In the genomic region with DNA sequence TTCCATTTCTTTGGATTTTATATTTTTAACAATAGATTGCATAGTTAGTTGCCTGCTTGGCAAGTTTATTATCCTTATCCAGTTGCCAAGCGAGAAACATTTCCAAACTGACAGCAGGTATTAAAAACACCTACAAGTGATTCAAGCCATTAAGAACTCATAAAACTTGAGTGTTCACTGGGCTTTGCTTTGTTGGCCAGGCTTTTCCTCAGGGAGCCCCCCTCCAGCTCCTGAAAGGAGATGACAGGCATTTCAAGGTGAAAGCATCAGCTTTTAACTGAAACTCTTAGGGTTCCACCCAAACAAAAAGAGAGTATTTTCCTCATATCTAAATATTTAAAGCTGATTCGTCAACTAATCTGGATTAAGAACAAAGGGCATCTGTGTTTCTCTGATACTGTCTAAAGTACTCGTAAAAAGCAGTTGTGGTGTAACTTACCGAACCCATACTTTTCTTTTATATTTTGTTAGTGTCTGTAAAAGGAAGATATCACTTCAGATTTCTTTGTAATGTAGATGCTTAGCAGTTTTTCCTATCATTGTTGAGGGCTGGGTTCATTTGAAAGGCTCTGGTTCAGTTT, we compare ENCODE assay signal across 15 cellular contexts.
A peak's percentile ranks its signal among the peaks of the same experiment; 100 is the strongest.
DNase-seq lines count a peak whose midpoint lies in the region; ATAC-seq, FAIRE-seq and TF ChIP-seq lines count a peak whose summit lies in the region.
"Had no signal": no experiment of that assay in that cellular context is flagged by ENCODE, and none has a peak within 500 bp of the region (broad histone marks: within the 10 kb centered on the region; RNA-seq: fewer than 3 reads in every experiment).

No MANE protein-coding gene starts in this region.

- no peak for TF ChIP-seq CTCF in MM.1S (IDR thresholded peaks at IDR 0.05; ENCODE audit: low read length)
- no peak for TF ChIP-seq CTCF in H1 (IDR thresholded peaks at IDR 0.05; ENCODE audit: control extremely low read depth in 1 of 3, insufficient read depth in 1 of 3, low read depth in 1 of 3, low read length in 3 of 3)
- no peak for TF ChIP-seq CTCF in osteoblast (IDR thresholded peaks at IDR 0.05; ENCODE audit: extremely low read depth, low read depth, low read length)

- no peak overlapping the region for H3K4me2 ChIP-seq in MM.1S (ENCODE audit: low read depth, low read length)
- no peak overlapping the region for H3K4me2 ChIP-seq in H1 (ENCODE audit: insufficient read depth in 1 of 2, low read depth in 2 of 2, low read length in 2 of 2)
- H3K4me2 ChIP-seq in osteoblast (ENCODE audit: insufficient read depth, low read length), result no peak overlapping the region
- H3K4me2 ChIP-seq: BLaER1 treated with 17β-estradiol and CSF1 and Interleukin-3, amounts not matched to agents 10 nM and 100 nM had no signal

- no peak overlapping the region for H4K5ac ChIP-seq in H1 (ENCODE audit: insufficient read length, low read depth, low read length)

- no peak overlapping the region for H2BK120ac ChIP-seq in H1 (replicated peaks; ENCODE audit: low read depth, low read length)

- H3K9me3 ChIP-seq in HAP-1 (no peaks in the 10 kb centered on the region), MM.1S (replicated peaks; ENCODE audit: insufficient read depth, low read length) (no peaks in the 10 kb centered on the region), H1 (ENCODE audit: insufficient read depth in 2 of 2, low read depth in 1 of 2, low read length in 1 of 2) (no peaks in the 10 kb centered on the region), osteoblast (ENCODE audit: low read depth, low read length) (no peaks in the 10 kb centered on the region)
- H3K9me3 ChIP-seq: BLaER1 treated with 17β-estradiol and CSF1 and Interleukin-3, amounts not matched to agents 10 nM and 100 nM had no signal

- no peak overlapping the region for H2BK5ac ChIP-seq in H1 (ENCODE audit: low read depth, low read length)

- no peak overlapping the region for H3K4ac ChIP-seq in H1 (replicated peaks; ENCODE audit: insufficient read length, low read depth, low read length)

- no peak overlapping the region for H3K56ac ChIP-seq in H1 (replicated peaks; ENCODE audit: insufficient read length, low read depth, low read length)

- no peak for TF ChIP-seq EP300 in H1 (IDR thresholded peaks at IDR 0.05; ENCODE audit: borderline replicate concordance in 1 of 2, low read depth in 2 of 2, low read length in 2 of 2)

- no peaks in the 10 kb centered on the region for H4K20me1 ChIP-seq in MM.1S (ENCODE audit: insufficient read depth, low read length)
- H4K20me1 ChIP-seq in H1 (replicated peaks in 1 of 2; ENCODE audit: control insufficient read depth in 1 of 2, insufficient read depth in 2 of 2, low read length in 2 of 2), result no peaks in the 10 kb centered on the region
- H4K20me1 ChIP-seq in osteoblast (ENCODE audit: insufficient read depth, low read length), result no peaks in the 10 kb centered on the region
- H4K20me1 ChIP-seq: BLaER1 treated with 17β-estradiol and CSF1 and Interleukin-3, amounts not matched to agents 10 nM and 100 nM had no signal

- in situ Hi-C loops in HAP-1 (cut with MboI; ENCODE audit: low sequenced_read_pairs), result loop anchor here (25.0 kb wide), 1 partner anchor 298 kb away; no protein-coding TSS in a partner anchor

- H3K79me1 ChIP-seq in H1 (ENCODE audit: low read depth, low read length), result no peaks in the 10 kb centered on the region

- no peaks in the 10 kb centered on the region for H3K79me2 ChIP-seq in MM.1S (ENCODE audit: low read length)
- no peaks in the 10 kb centered on the region for H3K79me2 ChIP-seq in H1 (ENCODE audit: control insufficient read depth in 1 of 2, insufficient read depth in 2 of 2, low read length in 2 of 2)
- no peaks in the 10 kb centered on the region for H3K79me2 ChIP-seq in osteoblast (ENCODE audit: insufficient read depth, low read length)

- DNase-seq in HAP-1 (ENCODE audit: low spot score in 2 of 2), result peak; percentile 64 to 91
- no peak for DNase-seq in MM.1S
- DNase-seq in H1 (ENCODE audit: low read depth in 1 of 2, low spot score in 2 of 2), result no peak
- no peak for DNase-seq in osteoblast (ENCODE audit: insufficient read length, low spot score, missing footprints)
- DNase-seq in superior temporal gyrus (ENCODE audit: extremely low spot score), result no peak
- DNase-seq in caudate nucleus (lab: John Stamatoyannopoulos, UW), result no peak
- DNase-seq: DMS153, EL, NCI-H1048, NCI-H187, NCI-H2171 treated with DMSO at 0.1 percent for 48 hours, NCI-H510A had no signal

- no peak for TF ChIP-seq POLR2A in H1 (IDR thresholded peaks at IDR 0.05; ENCODE audit: control extremely low read depth in 1 of 2, low read depth in 2 of 2, low read length in 2 of 2)

- H3K27me3 ChIP-seq in HAP-1 (ENCODE audit: low read depth) (peaks cover 30% of the 10 kb centered on the region), MM.1S (replicated peaks; ENCODE audit: insufficient read depth, low read length) (no peaks in the 10 kb centered on the region), H1 (replicated peaks in 1 of 4; ENCODE audit: control insufficient read depth in 3 of 4, extremely low read depth in 1 of 4, insufficient read depth in 3 of 4, low read length in 3 of 4) (no peaks in the 10 kb centered on the region), osteoblast (ENCODE audit: insufficient read depth, low read length) (no peaks in the 10 kb centered on the region)
- H3K27me3 ChIP-seq: BLaER1 treated with 17β-estradiol and CSF1 and Interleukin-3, amounts not matched to agents 10 nM and 100 nM had no signal

- no peak overlapping the region for H2BK15ac ChIP-seq in H1 (ENCODE audit: low read length)

- H2BK20ac ChIP-seq in H1 (ENCODE audit: low read length), result no peak overlapping the region

- H3K23me2 ChIP-seq in H1 (ENCODE audit: low read depth, low read length), result no peaks in the 10 kb centered on the region

- WGBS in H1 (ENCODE audit: extremely low coverage in 1 of 2, insufficient coverage in 1 of 2, insufficient read length in 1 of 2, insufficient replicate concordance in 2 of 2, low coverage in 1 of 2, low lambda C conversion rate in 2 of 2, missing lambda C conversion rate in 1 of 2), 2 experiments, result 68% methylated on average over 4 of the region's 4 CpGs; no CpG with 5 or more reads in 1 of the 2 experiments

- no peak overlapping the region for H4K91ac ChIP-seq in H1 (replicated peaks; ENCODE audit: insufficient read length, low read length)

- TF ChIP-seq RAD21 in H1 (IDR thresholded peaks at IDR 0.05 in 1 of 2, conservative IDR thresholded peaks at IDR 0.05 in 1 of 2; ENCODE audit: low read depth in 2 of 2, low read length in 2 of 2), result no peak

- no peak overlapping the region for H4K8ac ChIP-seq in H1 (ENCODE audit: extremely low read depth, insufficient read depth, low read length)

- ATAC-seq in GM21619 (IDR thresholded peaks at IDR 0.05; ENCODE audit: unreplicated experiment), result no peak
- ATAC-seq: SK-N-SH treated with all-trans-retinoic acid at 6 μM for 48 hours had no signal

- H3K9me2 ChIP-seq in MM.1S (replicated peaks; ENCODE audit: insufficient read depth, low read length), result no peaks in the 10 kb centered on the region

- H3K4me3 ChIP-seq in HAP-1 (no peak overlapping the region), MM.1S (ENCODE audit: low read length) (no peak overlapping the region), H1 (ENCODE audit: extremely low read depth in 1 of 4, insufficient read depth in 2 of 4, low read depth in 3 of 4, low read length in 4 of 4) (no peak overlapping the region), osteoblast (ENCODE audit: insufficient read depth, low read length) (no peak overlapping the region)
- H3K4me3 ChIP-seq: BLaER1 treated with 17β-estradiol and CSF1 and Interleukin-3, amounts not matched to agents 10 nM and 100 nM had no signal

- H3K14ac ChIP-seq in H1 (ENCODE audit: insufficient read length), result no peak overlapping the region

- peak overlapping the region; percentile 8; the same call in 1 of the 2 replicates for H2AFZ ChIP-seq in MM.1S (ENCODE audit: low read length)
- 0 out of 2 replicates have a peak overlapping the region, but pooled peaks have one; percentile 41 for H2AFZ ChIP-seq in H1 (ENCODE audit: low read length)
- peak overlapping the region; percentile 55 for H2AFZ ChIP-seq in osteoblast (ENCODE audit: low read length)

- H3F3A ChIP-seq in MM.1S (ENCODE audit: insufficient read depth, low read length), result peaks cover 13% of the 10 kb centered on the region

- H3K4me1 ChIP-seq in HAP-1 (peaks cover 8% of the 10 kb centered on the region), MM.1S (ENCODE audit: low read length) (peaks cover 34% of the 10 kb centered on the region), H1 (replicated peaks in 1 of 4; ENCODE audit: control insufficient read depth in 3 of 4, insufficient read depth in 4 of 4, low read length in 3 of 4) (peaks cover 0 to 4% (median 0%) of the 10 kb centered on the region in 4 experiments; a peak in 2 of 7 replicates), osteoblast (ENCODE audit: insufficient read depth, low read length) (no peaks in the 10 kb centered on the region)
- H3K4me1 ChIP-seq: BLaER1 treated with 17β-estradiol and CSF1 and Interleukin-3, amounts not matched to agents 10 nM and 100 nM had no signal

- H3K18ac ChIP-seq in H1 (ENCODE audit: extremely low read depth, low read length), result no peak overlapping the region

- POLR2A ChIA-PET in H1 (lab: Charles Lee; ENCODE audit: partially characterized antibody), result interaction anchor here (0.6 kb wide), 1 partner anchor 417 kb away, joined by 7 read pairs; no protein-coding TSS in a partner anchor

- no peak overlapping the region for H3K27ac ChIP-seq in MM.1S (ENCODE audit: low read length)
- H3K27ac ChIP-seq in H1 (ENCODE audit: low read depth, low read length), result no peak overlapping the region
- H3K27ac ChIP-seq in osteoblast (ENCODE audit: low read depth, low read length), result no peak overlapping the region
- no peak overlapping the region for H3K27ac ChIP-seq in caudate nucleus (ENCODE audit: low read depth, low read length)
- H3K27ac ChIP-seq: BLaER1 treated with 17β-estradiol and CSF1 and Interleukin-3, amounts not matched to agents 10 nM and 100 nM had no signal

- CTCF ChIA-PET in H1 (lab: Charles Lee; ENCODE audit: partially characterized antibody), result no interaction called here

- H2AK5ac ChIP-seq in H1 (ENCODE audit: low read depth, low read length), result no peak overlapping the region

- no peak for FAIRE-seq in H1 (lab: Jason Lieb, UNC)

- H3K9ac ChIP-seq in MM.1S (ENCODE audit: low read length) (no peak overlapping the region), H1 (replicated peaks in 1 of 4; ENCODE audit: extremely low read depth in 1 of 4, low read depth in 3 of 4, low read length in 3 of 4) (no peak overlapping the region)
- H3K9ac ChIP-seq: BLaER1 treated with 17β-estradiol and CSF1 and Interleukin-3, amounts not matched to agents 10 nM and 100 nM had no signal

- H3K36me3 ChIP-seq in HAP-1 (replicated peaks) (no peaks in the 10 kb centered on the region), MM.1S (replicated peaks; ENCODE audit: insufficient read depth, low read length) (no peaks in the 10 kb centered on the region), H1 (ENCODE audit: control insufficient read depth in 2 of 4, insufficient read depth in 4 of 4, low read length in 3 of 4) (no peaks in the 10 kb centered on the region), osteoblast (ENCODE audit: insufficient read depth, low read length) (no peaks in the 10 kb centered on the region)
- H3K36me3 ChIP-seq: BLaER1 treated with 17β-estradiol and CSF1 and Interleukin-3, amounts not matched to agents 10 nM and 100 nM had no signal

- H2BK12ac ChIP-seq in H1 (ENCODE audit: low read depth, low read length), result no peak overlapping the region

- no peak overlapping the region for H3K23ac ChIP-seq in H1 (ENCODE audit: insufficient read length)

Comparison
In these comparisons a context has a peak if more than half of its experiments do, and no peak if none do; other contexts are left out.
1. DNase-seq: peak in HAP-1 (2 of 2); none in MM.1S (single experiment), H1 (0 of 2), osteoblast (single experiment), superior temporal gyrus (single experiment) and caudate nucleus (0 of 61).
2. Peak in every context shown above with its lines, with median percentiles within 50 percentile points of each other: H2AFZ ChIP-seq.